1 cellular context compared by ENCODE assay signal in the genomic region with DNA sequence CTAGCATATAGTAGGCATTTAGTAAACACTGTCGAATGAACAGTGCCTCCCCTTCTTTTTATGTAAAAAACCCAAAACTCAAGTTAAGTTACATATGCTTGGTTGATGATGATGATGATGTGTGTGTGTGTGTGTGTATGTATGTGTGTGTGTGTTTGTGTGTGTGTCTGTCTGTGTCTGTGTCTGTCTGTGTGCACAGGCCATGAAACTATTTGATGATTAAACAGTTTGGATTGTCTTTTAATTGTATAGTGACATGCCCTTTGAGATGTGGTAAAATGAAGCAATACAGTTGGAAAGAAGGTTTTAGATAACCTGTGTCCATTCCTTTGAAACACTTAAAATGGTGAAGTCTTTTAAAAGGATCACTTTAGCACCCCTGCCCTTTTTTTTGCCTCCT.
TF ChIP-seq lines count a peak whose summit lies in the region.

No MANE protein-coding gene starts in this region.

TF ChIP-seq in HepG2, 621 proteins besides CTCF, POLR2A, EP300 and RAD21 (continued from another document):
- TF ChIP-seq, protein P1, sequence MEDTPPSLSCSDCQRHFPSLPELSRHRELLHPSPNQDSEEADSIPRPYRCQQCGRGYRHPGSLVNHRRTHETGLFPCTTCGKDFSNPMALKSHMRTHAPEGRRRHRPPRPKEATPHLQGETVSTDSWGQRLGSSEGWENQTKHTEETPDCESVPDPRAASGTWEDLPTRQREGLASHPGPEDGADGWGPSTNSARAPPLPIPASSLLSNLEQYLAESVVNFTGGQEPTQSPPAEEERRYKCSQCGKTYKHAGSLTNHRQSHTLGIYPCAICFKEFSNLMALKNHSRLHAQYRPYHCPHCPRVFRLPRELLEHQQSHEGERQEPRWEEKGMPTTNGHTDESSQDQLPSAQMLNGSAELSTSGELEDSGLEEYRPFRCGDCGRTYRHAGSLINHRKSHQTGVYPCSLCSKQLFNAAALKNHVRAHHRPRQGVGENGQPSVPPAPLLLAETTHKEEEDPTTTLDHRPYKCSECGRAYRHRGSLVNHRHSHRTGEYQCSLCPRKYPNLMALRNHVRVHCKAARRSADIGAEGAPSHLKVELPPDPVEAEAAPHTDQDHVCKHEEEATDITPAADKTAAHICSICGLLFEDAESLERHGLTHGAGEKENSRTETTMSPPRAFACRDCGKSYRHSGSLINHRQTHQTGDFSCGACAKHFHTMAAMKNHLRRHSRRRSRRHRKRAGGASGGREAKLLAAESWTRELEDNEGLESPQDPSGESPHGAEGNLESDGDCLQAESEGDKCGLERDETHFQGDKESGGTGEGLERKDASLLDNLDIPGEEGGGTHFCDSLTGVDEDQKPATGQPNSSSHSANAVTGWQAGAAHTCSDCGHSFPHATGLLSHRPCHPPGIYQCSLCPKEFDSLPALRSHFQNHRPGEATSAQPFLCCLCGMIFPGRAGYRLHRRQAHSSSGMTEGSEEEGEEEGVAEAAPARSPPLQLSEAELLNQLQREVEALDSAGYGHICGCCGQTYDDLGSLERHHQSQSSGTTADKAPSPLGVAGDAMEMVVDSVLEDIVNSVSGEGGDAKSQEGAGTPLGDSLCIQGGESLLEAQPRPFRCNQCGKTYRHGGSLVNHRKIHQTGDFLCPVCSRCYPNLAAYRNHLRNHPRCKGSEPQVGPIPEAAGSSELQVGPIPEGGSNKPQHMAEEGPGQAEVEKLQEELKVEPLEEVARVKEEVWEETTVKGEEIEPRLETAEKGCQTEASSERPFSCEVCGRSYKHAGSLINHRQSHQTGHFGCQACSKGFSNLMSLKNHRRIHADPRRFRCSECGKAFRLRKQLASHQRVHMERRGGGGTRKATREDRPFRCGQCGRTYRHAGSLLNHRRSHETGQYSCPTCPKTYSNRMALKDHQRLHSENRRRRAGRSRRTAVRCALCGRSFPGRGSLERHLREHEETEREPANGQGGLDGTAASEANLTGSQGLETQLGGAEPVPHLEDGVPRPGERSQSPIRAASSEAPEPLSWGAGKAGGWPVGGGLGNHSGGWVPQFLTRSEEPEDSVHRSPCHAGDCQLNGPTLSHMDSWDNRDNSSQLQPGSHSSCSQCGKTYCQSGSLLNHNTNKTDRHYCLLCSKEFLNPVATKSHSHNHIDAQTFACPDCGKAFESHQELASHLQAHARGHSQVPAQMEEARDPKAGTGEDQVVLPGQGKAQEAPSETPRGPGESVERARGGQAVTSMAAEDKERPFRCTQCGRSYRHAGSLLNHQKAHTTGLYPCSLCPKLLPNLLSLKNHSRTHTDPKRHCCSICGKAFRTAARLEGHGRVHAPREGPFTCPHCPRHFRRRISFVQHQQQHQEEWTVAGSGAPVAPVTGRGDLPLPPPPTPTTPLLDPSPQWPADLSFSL (CRISPR knock-in tag; IDR thresholded peaks at IDR 0.05) = peak; percentile 70; the same call in 1 of the 2 replicates
- TF ChIP-seq RBM22 (optimal IDR thresholded peaks at IDR 0.05; ENCODE audit: low read length) (peak; percentile 68), FOXP1 (IDR thresholded peaks at IDR 0.05) (peak; percentile 82; the same call in 1 of the 2 replicates), FOXP1 (CRISPR knock-in tag; IDR thresholded peaks at IDR 0.05) (no peak), CEBPG (CRISPR knock-in tag; IDR thresholded peaks at IDR 0.05) (peak; percentile 67; the same call in 1 of the 2 replicates)
- TF ChIP-seq, protein P2, sequence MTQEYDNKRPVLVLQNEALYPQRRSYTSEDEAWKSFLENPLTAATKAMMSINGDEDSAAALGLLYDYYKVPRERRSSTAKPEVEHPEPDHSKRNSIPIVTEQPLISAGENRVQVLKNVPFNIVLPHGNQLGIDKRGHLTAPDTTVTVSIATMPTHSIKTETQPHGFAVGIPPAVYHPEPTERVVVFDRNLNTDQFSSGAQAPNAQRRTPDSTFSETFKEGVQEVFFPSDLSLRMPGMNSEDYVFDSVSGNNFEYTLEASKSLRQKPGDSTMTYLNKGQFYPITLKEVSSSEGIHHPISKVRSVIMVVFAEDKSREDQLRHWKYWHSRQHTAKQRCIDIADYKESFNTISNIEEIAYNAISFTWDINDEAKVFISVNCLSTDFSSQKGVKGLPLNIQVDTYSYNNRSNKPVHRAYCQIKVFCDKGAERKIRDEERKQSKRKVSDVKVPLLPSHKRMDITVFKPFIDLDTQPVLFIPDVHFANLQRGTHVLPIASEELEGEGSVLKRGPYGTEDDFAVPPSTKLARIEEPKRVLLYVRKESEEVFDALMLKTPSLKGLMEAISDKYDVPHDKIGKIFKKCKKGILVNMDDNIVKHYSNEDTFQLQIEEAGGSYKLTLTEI (CRISPR knock-in tag; conservative IDR thresholded peaks at IDR 0.05) = no peak
TF ChIP-seq in HepG2: peak in this region for 17.
